In the genomic region with DNA sequence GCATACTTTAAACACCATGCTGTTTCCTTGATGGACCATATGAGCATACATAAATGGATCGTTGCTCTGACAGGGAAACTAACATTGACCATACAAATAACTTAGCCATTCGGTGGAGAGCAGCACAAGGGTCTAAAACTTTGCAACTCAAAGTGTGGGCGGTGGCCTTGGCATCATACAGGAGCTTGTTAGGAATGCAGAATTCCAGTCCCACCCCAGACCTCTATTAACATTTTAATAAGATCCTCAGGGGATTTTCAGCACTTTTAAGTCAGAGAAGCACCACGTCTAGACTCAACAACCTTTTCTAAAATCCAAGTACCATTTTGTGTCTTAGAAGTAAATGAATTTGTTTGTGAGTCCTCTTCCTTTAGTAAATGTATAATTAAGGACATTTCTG, we compare ENCODE assay signal across 28 cellular contexts.
"Had no signal": no experiment of that assay in that cellular context is flagged by ENCODE, and none has a peak within 500 bp of the region (broad histone marks: within the 10 kb centered on the region; RNA-seq: fewer than 3 reads in every experiment).

No MANE protein-coding gene starts in this region.

- H3K27me3 Mint-ChIP-seq: activated CD8-positive, alpha-beta T cell treated with anti-CD3 and anti-CD28 coated beads for 36 hours had no signal

- H3K4me1 Mint-ChIP-seq: activated CD4-positive, alpha-beta T cell treated with anti-CD3 and anti-CD28 coated beads, Interleukin-2, amount 10 ng/mL, durations not matched to agents 24 days and 14 days; activated naive CD4-positive, alpha-beta T cell treated with anti-CD3 and anti-CD28 coated beads, Interleukin-2, amount 50 U/mL, for 24 hours; activated naive CD8-positive, alpha-beta T cell treated with anti-CD3 and anti-CD28 coated beads, Interleukin-2, amount 10 ng/mL, durations not matched to agents 7 days and 5 days; activated T-helper 17 cell treated with anti-CD3 and anti-CD28 coated beads, Interleukin-2, amount 50 U/mL, for 72 hours; central memory CD8-positive, alpha-beta T cell had no signal

- ATAC-seq: activated CD8-positive, alpha-beta T cell treated with anti-CD3 and anti-CD28 coated beads for 36 hours; activated T-cell treated with anti-CD3 and anti-CD28 coated beads, Interleukin-2, amount 50 U/mL, for 72 hours; activated T-helper 17 cell treated with anti-CD3 and anti-CD28 coated beads, Interleukin-2, amount 50 U/mL, for 72 hours; PC-3; Right ventricle myocardium inferior had no signal

- H3K4me3 ChIP-seq: ascending aorta, cardiac muscle cell had no signal

- H3K27ac Mint-ChIP-seq: activated CD4-positive, alpha-beta T cell treated with anti-CD3 and anti-CD28 coated beads, Interleukin-2, amount 10 ng/mL, durations not matched to agents 24 days and 14 days; activated CD8-positive, alpha-beta T cell treated with anti-CD3 and anti-CD28 coated beads for 36 hours; activated naive CD4-positive, alpha-beta T cell treated with anti-CD3 and anti-CD28 coated beads, Interleukin-2, amount 50 U/mL, for 24 hours; activated naive CD8-positive, alpha-beta T cell treated with anti-CD3 and anti-CD28 coated beads, Interleukin-2, amount 10 ng/mL, durations not matched to agents 7 days and 5 days; activated T-cell treated with anti-CD3 and anti-CD28 coated beads, Interleukin-2, amount 50 U/mL, for 72 hours; activated T-helper 17 cell treated with anti-CD3 and anti-CD28 coated beads, Interleukin-2, amount 50 U/mL, for 72 hours had no signal

- H3K36me3 ChIP-seq: ascending aorta, cardiac muscle cell, WERI-Rb-1 had no signal

- H3K9me3 ChIP-seq: ascending aorta had no signal

- H3K4me3 Mint-ChIP-seq: activated CD4-positive, alpha-beta T cell treated with anti-CD3 and anti-CD28 coated beads, Interleukin-2, amount 10 ng/mL, durations not matched to agents 24 days and 14 days; activated CD8-positive, alpha-beta T cell treated with anti-CD3 and anti-CD28 coated beads for 36 hours; activated naive CD4-positive, alpha-beta T cell treated with anti-CD3 and anti-CD28 coated beads, Interleukin-2, amount 50 U/mL, for 24 hours; activated naive CD8-positive, alpha-beta T cell treated with anti-CD3 and anti-CD28 coated beads, Interleukin-2, amount 10 ng/mL, durations not matched to agents 7 days and 5 days; activated T-cell treated with anti-CD3 and anti-CD28 coated beads, Interleukin-2, amount 50 U/mL, for 72 hours; activated T-helper 17 cell treated with anti-CD3 and anti-CD28 coated beads, Interleukin-2, amount 50 U/mL, for 72 hours; central memory CD8-positive, alpha-beta T cell had no signal

- DNase-seq: activated CD4-positive, alpha-beta T cell treated with anti-CD3 and anti-CD28 coated beads, Interleukin-2, amount 10 ng/mL, durations not matched to agents 24 days and 14 days; activated CD4-positive, alpha-beta T cell treated with anti-CD3 and anti-CD28 coated beads, Interleukin-2, amount 50 U/mL, for 4 hours; activated CD8-positive, alpha-beta T cell treated with anti-CD3 and anti-CD28 coated beads for 36 hours; activated gamma-delta T cell; activated naive CD4-positive, alpha-beta T cell treated with Interleukin-2 at 50 U/mL for 16 hours; activated naive CD8-positive, alpha-beta T cell treated with anti-CD3 and anti-CD28 coated beads, Interleukin-2, amount 10 ng/mL, durations not matched to agents 7 days and 5 days; activated T-cell treated with anti-CD3 and anti-CD28 coated beads, Interleukin-2, amount 50 U/mL, for 1 hour; activated T-cell treated with anti-CD3 and anti-CD28 coated beads, Interleukin-2, amount 50 U/mL, for 72 hours; amygdala; NCI-H1105; NCI-H1417 treated with DMSO at 0.1 percent for 48 hours; NCI-H187 treated with DMSO at 0.1 percent for 48 hours; NCI-H2081 treated with DMSO at 0.1 percent for 48 hours; NCI-H345; NCI-H524 treated with DMSO at 0.1 percent for 48 hours; PC-3; SW 1271; T-helper 1 cell; T-helper 2 cell; T-helper 9 cell; WERI-Rb-1 had no signal

- H3K27ac ChIP-seq: ascending aorta, cardiac muscle cell, RWPE1, WERI-Rb-1 had no signal

- H3K27me3 ChIP-seq: ascending aorta, cardiac muscle cell had no signal

- H3K9me3 Mint-ChIP-seq: activated CD8-positive, alpha-beta T cell treated with anti-CD3 and anti-CD28 coated beads for 36 hours; activated naive CD4-positive, alpha-beta T cell treated with anti-CD3 and anti-CD28 coated beads, Interleukin-2, amount 50 U/mL, for 24 hours; activated naive CD8-positive, alpha-beta T cell treated with anti-CD3 and anti-CD28 coated beads, Interleukin-2, amount 10 ng/mL, durations not matched to agents 7 days and 5 days; activated T-cell treated with anti-CD3 and anti-CD28 coated beads, Interleukin-2, amount 50 U/mL, for 72 hours; activated T-helper 17 cell treated with anti-CD3 and anti-CD28 coated beads, Interleukin-2, amount 50 U/mL, for 72 hours; central memory CD8-positive, alpha-beta T cell had no signal

- H3K36me3 Mint-ChIP-seq: activated naive CD4-positive, alpha-beta T cell treated with anti-CD3 and anti-CD28 coated beads, Interleukin-2, amount 50 U/mL, for 24 hours; activated naive CD8-positive, alpha-beta T cell treated with anti-CD3 and anti-CD28 coated beads, Interleukin-2, amount 10 ng/mL, durations not matched to agents 7 days and 5 days had no signal
